In the genomic region with DNA sequence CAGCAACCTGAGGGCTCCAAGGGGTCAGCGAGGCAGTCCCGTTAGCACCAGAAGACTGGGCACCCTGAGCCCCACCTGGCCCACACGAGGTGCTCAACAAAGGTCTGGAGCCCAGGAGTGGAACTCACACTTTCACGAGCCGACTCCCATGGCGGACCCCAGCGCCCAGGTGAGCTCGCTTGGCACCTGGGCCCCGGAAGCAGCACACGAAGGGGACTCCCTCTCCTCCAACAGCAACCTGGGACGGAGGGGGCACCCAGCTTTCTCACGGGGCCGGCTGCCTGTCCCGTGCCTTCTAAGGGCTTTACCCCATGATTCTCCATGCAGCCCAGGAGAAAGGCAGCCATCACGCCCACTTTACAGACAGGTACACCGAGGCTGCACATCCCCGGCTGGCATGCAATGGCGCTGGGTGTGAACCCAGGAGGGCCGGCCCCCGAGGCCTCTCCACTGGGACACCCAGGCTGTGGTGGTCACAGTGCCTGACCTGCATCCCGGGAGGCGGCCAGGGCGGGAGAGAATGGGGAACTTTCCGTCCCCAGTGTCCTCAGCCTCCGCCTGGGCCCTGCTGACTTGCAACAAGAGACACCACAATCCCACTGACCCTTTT, we compare ENCODE assay signal across 29 cellular contexts.
"Had no signal": no experiment of that assay in that cellular context is flagged by ENCODE, and none has a peak within 500 bp of the region (broad histone marks: within the 10 kb centered on the region; RNA-seq: fewer than 3 reads in every experiment).

No MANE protein-coding gene starts in this region.

- H3K9me3 ChIP-seq: adrenal gland, MG63 had no signal

- H3K27me3 Mint-ChIP-seq: activated CD8-positive, alpha-beta T cell treated with anti-CD3 and anti-CD28 coated beads for 36 hours; activated T-helper 17 cell treated with anti-CD3 and anti-CD28 coated beads, Interleukin-2, amount 50 U/mL, for 72 hours had no signal

- DNase-seq: activated CD4-positive, alpha-beta T cell treated with anti-CD3 and anti-CD28 coated beads for 1 hour; activated CD4-positive, alpha-beta T cell treated with anti-CD3 and anti-CD28 coated beads for 48 hours; activated CD4-positive, CD25-positive, alpha-beta regulatory T cell; activated CD8-positive, alpha-beta T cell treated with anti-CD3 and anti-CD28 coated beads for 36 hours; activated effector memory CD4-positive, alpha-beta T cell treated with anti-CD3 and anti-CD28 coated beads, Interleukin-2, amount 50 U/mL, for 16 hours; activated naive CD4-positive, alpha-beta T cell treated with Interleukin-2 at 50 U/mL for 16 hours; activated T-cell treated with anti-CD3 and anti-CD28 coated beads, Interleukin-2, amount 50 U/mL, for 1 hour; activated T-cell treated with anti-CD3 and anti-CD28 coated beads, Interleukin-2, amount 50 U/mL, for 72 hours; adrenal gland; Kasumi-1; MG63; NCI-H1048; NCI-H1105 treated with DMSO at 0.1 percent for 48 hours; NCI-H1436; NCI-H1694 treated with DMSO at 0.1 percent for 48 hours; NCI-H2029; NCI-H345; NCI-H524 treated with DMSO at 0.1 percent for 48 hours; RPMI8226; SW 1271; T-helper 1 cell; T-helper 2 cell; T-helper 9 cell had no signal

- H3K27me3 ChIP-seq: adrenal gland, MG63 had no signal

- H3K4me3 Mint-ChIP-seq: activated CD8-positive, alpha-beta T cell treated with anti-CD3 and anti-CD28 coated beads for 36 hours; activated T-cell treated with anti-CD3 and anti-CD28 coated beads, Interleukin-2, amount 50 U/mL, for 72 hours; activated T-helper 17 cell treated with anti-CD3 and anti-CD28 coated beads, Interleukin-2, amount 50 U/mL, for 72 hours; brain had no signal

- ATAC-seq: activated CD8-positive, alpha-beta T cell treated with anti-CD3 and anti-CD28 coated beads for 36 hours; activated naive CD4-positive, alpha-beta T cell treated with anti-CD3 and anti-CD28 coated beads, Interleukin-2, amount 50 U/mL, for 72 hours; activated T-cell treated with anti-CD3 and anti-CD28 coated beads, Interleukin-2, amount 50 U/mL, for 72 hours; activated T-helper 17 cell treated with anti-CD3 and anti-CD28 coated beads, Interleukin-2, amount 50 U/mL, for 72 hours; Panc1; Right ventricle myocardium inferior had no signal

- H3K36me3 ChIP-seq: adrenal gland, MG63 had no signal

- H3K27ac ChIP-seq: adrenal gland, VCaP had no signal

- H3K9me3 Mint-ChIP-seq: activated T-helper 17 cell treated with anti-CD3 and anti-CD28 coated beads, Interleukin-2, amount 50 U/mL, for 72 hours had no signal

- H3K27ac Mint-ChIP-seq: activated CD8-positive, alpha-beta T cell treated with anti-CD3 and anti-CD28 coated beads for 36 hours; activated T-cell treated with anti-CD3 and anti-CD28 coated beads, Interleukin-2, amount 50 U/mL, for 72 hours; activated T-helper 17 cell treated with anti-CD3 and anti-CD28 coated beads, Interleukin-2, amount 50 U/mL, for 72 hours had no signal

- H3K4me3 ChIP-seq: adrenal gland, MG63 had no signal
